ENCODE assay signal across 8 cellular contexts in the genomic region with DNA sequence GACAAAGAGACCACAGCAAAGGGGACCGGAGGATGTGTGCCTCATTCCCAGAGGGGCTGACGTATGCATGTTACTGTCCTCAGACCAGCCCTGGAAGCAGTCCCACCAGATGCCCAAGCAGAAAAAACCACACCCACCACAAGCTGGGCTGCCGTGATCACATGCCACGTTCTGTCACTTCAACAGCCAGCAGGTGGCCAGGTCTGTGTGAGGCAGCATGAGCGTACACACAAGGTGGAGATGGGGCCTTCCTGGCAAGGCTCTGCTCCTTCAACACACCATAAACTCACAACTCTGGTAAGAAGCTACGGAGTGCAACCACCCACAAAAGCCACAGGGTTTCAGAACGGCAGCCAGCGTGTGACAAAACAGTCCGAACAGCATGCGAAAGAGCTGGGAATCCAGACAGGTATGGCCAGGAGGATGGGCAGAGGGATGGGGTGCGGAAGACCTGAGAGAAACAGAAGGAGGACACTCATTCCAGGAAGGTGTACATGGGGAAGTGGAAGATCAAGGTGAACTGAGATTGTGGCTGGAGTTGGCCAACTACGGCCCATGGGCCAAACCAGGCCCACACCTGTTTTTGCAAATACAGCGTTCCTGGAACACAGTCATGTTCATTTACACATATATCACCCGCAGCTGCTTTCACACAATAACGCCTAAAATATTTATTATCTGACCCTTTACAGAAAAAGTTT. TPM values are rescaled to one million over a fixed set of nuclear protein-coding genes. Genes with fewer than 3 reads are reported as not detected.
DNase-seq lines count a peak whose midpoint lies in the region; ATAC-seq and TF ChIP-seq lines count a peak whose summit lies in the region.

No MANE protein-coding gene starts in this region.

- peaks cover 52% of the 10 kb centered on the region for H3K36me3 Mint-ChIP-seq in activated T-helper 1 cell treated with anti-CD3 and anti-CD28 coated beads, Interleukin-12 subunit alpha, Interleukin-12 subunit beta, Interleukin-2, Interleukin-4 antibody, amounts not matched to agents 30 ng/mL and 10 ng/mL and 1 ng/mL, durations not matched to agents 14 hours and 24 hours and 36 hours (ENCODE audit: low read depth)
- H3K36me3 Mint-ChIP-seq in naive thymus-derived CD8-positive, alpha-beta T cell: peaks cover 7 to 89% (median 9%) of the 10 kb centered on the region in 3 donors

- H3K27ac Mint-ChIP-seq in activated T-helper 1 cell treated with anti-CD3 and anti-CD28 coated beads, Interleukin-12 subunit alpha, Interleukin-12 subunit beta, Interleukin-2, Interleukin-4 antibody, amounts not matched to agents 30 ng/mL and 10 ng/mL and 1 ng/mL, durations not matched to agents 14 hours and 24 hours and 36 hours: peak overlapping the region; percentile 11
- peak overlapping the region; percentile 43 to 90 (median 76) for H3K27ac Mint-ChIP-seq in naive thymus-derived CD8-positive, alpha-beta T cell

- H3K4me3 Mint-ChIP-seq in activated T-helper 1 cell treated with anti-CD3 and anti-CD28 coated beads, Interleukin-12 subunit alpha, Interleukin-12 subunit beta, Interleukin-2, Interleukin-4 antibody, amounts not matched to agents 30 ng/mL and 10 ng/mL and 1 ng/mL, durations not matched to agents 14 hours and 24 hours and 36 hours: peak overlapping the region; percentile 30
- peak overlapping the region in 5 of 10 donors; percentile 8 to 48 (median 18) for H3K4me3 Mint-ChIP-seq in naive thymus-derived CD8-positive, alpha-beta T cell

- no peak overlapping the region for H3K4me3 ChIP-seq in HEK293 (ENCODE audit: low read depth, low read length)

- CTCF ChIA-PET in HEK293 (lab: Yijun Ruan, JAX): interaction anchor here (0.7 to 6.7 kb wide), 4 partner anchors 24 to 98 kb away, joined by 3 to 65 read pairs (median 6); a partner anchor contains a TSS

- no peaks in the 10 kb centered on the region for H3K9me3 Mint-ChIP-seq in activated T-helper 1 cell treated with anti-CD3 and anti-CD28 coated beads, Interleukin-12 subunit alpha, Interleukin-12 subunit beta, Interleukin-2, Interleukin-4 antibody, amounts not matched to agents 30 ng/mL and 10 ng/mL and 1 ng/mL, durations not matched to agents 14 hours and 24 hours and 36 hours
- H3K9me3 Mint-ChIP-seq in naive thymus-derived CD8-positive, alpha-beta T cell: no peaks in the 10 kb centered on the region

- peaks cover 12 to 94% of the 10 kb centered on the region in 2 experiments; a peak in 2 of 3 replicates for H3K36me3 ChIP-seq in HEK293 (ENCODE audit: control insufficient read depth in 2 of 2, insufficient read depth in 1 of 2, low read length in 2 of 2)

- TF ChIP-seq CTCF in HEK293 (tag by site-specific recombination; IDR thresholded peaks at IDR 0.05): no peak

- no peaks in the 10 kb centered on the region for H3K27me3 Mint-ChIP-seq in activated T-helper 1 cell treated with anti-CD3 and anti-CD28 coated beads, Interleukin-12 subunit alpha, Interleukin-12 subunit beta, Interleukin-2, Interleukin-4 antibody, amounts not matched to agents 30 ng/mL and 10 ng/mL and 1 ng/mL, durations not matched to agents 14 hours and 24 hours and 36 hours (ENCODE audit: insufficient read depth)
- H3K27me3 Mint-ChIP-seq in naive thymus-derived CD8-positive, alpha-beta T cell: no peaks in the 10 kb centered on the region

- ATAC-seq in GM18498 (IDR thresholded peaks at IDR 0.05; ENCODE audit: unreplicated experiment): peak; percentile 81
- peak; percentile 66 to 71 for ATAC-seq in naive thymus-derived CD8-positive, alpha-beta T cell

- no peaks in the 10 kb centered on the region for H3K9me3 ChIP-seq in HEK293 (ENCODE audit: control insufficient read depth, insufficient read depth, low read depth, low read length)

- intact Hi-C loops in activated T-helper 1 cell treated with anti-CD3 and anti-CD28 coated beads, Interleukin-12 subunit alpha, Interleukin-12 subunit beta, Interleukin-2, Interleukin-4 antibody, amounts not matched to agents 30 ng/mL and 10 ng/mL and 1 ng/mL, durations not matched to agents 14 hours and 24 hours and 36 hours (cut with micrococcal nuclease): loop anchor here (1.0 to 2.0 kb wide), 4 partner anchors 10 to 98 kb away; a partner anchor contains a TSS

- H3K27ac ChIP-seq in HEK293 (ENCODE audit: extremely low read depth, low read depth, low read length): no peak overlapping the region

- H3K4me1 ChIP-seq in HEK293 (ENCODE audit: control insufficient read depth, insufficient read depth, low read length): no peaks in the 10 kb centered on the region

- peaks cover 43% of the 10 kb centered on the region for H3K4me1 Mint-ChIP-seq in activated T-helper 1 cell treated with anti-CD3 and anti-CD28 coated beads, Interleukin-12 subunit alpha, Interleukin-12 subunit beta, Interleukin-2, Interleukin-4 antibody, amounts not matched to agents 30 ng/mL and 10 ng/mL and 1 ng/mL, durations not matched to agents 14 hours and 24 hours and 36 hours (ENCODE audit: low read depth)
- peaks cover 23 to 57% (median 43%) of the 10 kb centered on the region in 4 donors for H3K4me1 Mint-ChIP-seq in naive thymus-derived CD8-positive, alpha-beta T cell

- POLR2A ChIA-PET in HEK293 (lab: Yijun Ruan, JAX): no interaction called here
- POLR2A ChIA-PET in naive thymus-derived CD8-positive, alpha-beta T cell (lab: Charles Lee): interaction anchor here (0.8 to 2.1 kb wide), 2 partner anchors 28 to 56 kb away, joined by 4 to 9 read pairs; a partner anchor contains a TSS

- DNase-seq in NCI-H1694 treated with DMSO at 0.1 percent for 48 hours (lab: John Stamatoyannopoulos, UW): peak; percentile 70
- peak; percentile 42 for DNase-seq in activated T-helper 1 cell treated with anti-CD3 and anti-CD28 coated beads, Interleukin-12 subunit alpha, Interleukin-12 subunit beta, Interleukin-2, Interleukin-4 antibody, amounts not matched to agents 30 ng/mL and 10 ng/mL and 1 ng/mL, durations not matched to agents 14 hours and 24 hours and 36 hours (ENCODE audit: low spot score)
- DNase-seq in naive thymus-derived CD8-positive, alpha-beta T cell: peak; percentile 21 to 69 (median 47)
- no peak for DNase-seq in OCI-M2 (lab: John Stamatoyannopoulos, UW; ENCODE audit: unreplicated experiment)
- DNase-seq in foreskin melanocyte: no peak
- DNase-seq in ureter (ENCODE audit: low spot score): no peak

TF ChIP-seq in HEK293, 187 proteins besides CTCF, POLR2A, EP300 and RAD21:
- TF ChIP-seq SP3 (tag by site-specific recombination; IDR thresholded peaks at IDR 0.05) (no peak), KLF9 (tag by site-specific recombination; IDR thresholded peaks at IDR 0.05; ENCODE audit: low read depth) (peak; percentile 19; the same call in 1 of the 2 replicates), ZNF585B (tag by site-specific recombination; IDR thresholded peaks at IDR 0.05) (no peak), ZNF23 (tag by site-specific recombination; IDR thresholded peaks at IDR 0.05; ENCODE audit: borderline replicate concordance) (no peak), ZNF302 (tag by site-specific recombination; IDR thresholded peaks at IDR 0.05; ENCODE audit: low read depth) (no peak), ZIC2 (tag by site-specific recombination; IDR thresholded peaks at IDR 0.05) (0 out of 2 replicates have a peak, but pooled peaks have one; percentile 39), ZNF394 (tag by site-specific recombination; IDR thresholded peaks at IDR 0.05; ENCODE audit: borderline replicate concordance) (no peak), ZNF433 (tag by site-specific recombination; IDR thresholded peaks at IDR 0.05; ENCODE audit: low read depth) (no peak), ZNF791 (tag by site-specific recombination; IDR thresholded peaks at IDR 0.05) (no peak)

RNA-seq across cellular contexts. Expression of a gene that starts 27.9 kb away (rescaled TPM):
- 54.5 and 60.0 TPM in 2 replicates for total RNA-seq in activated T-helper 1 cell treated with anti-CD3 and anti-CD28 coated beads, Interleukin-12 subunit alpha, Interleukin-12 subunit beta, Interleukin-2, Interleukin-4 antibody, amounts not matched to agents 30 ng/mL and 10 ng/mL and 1 ng/mL, durations not matched to agents 14 hours and 24 hours and 36 hours
- 100 to 1,000 TPM; 141 to 150 TPM for total RNA-seq in naive thymus-derived CD8-positive, alpha-beta T cell
- 10 to 100 TPM; 50.9 to 71.4 (median 51.2) TPM for polyA plus RNA-seq in naive thymus-derived CD8-positive, alpha-beta T cell
- total RNA-seq in ureter: 103 TPM

RNA-seq across cellular contexts. Expression of a gene that starts 46.2 kb away (rescaled TPM):
- total RNA-seq in activated T-helper 1 cell treated with anti-CD3 and anti-CD28 coated beads, Interleukin-12 subunit alpha, Interleukin-12 subunit beta, Interleukin-2, Interleukin-4 antibody, amounts not matched to agents 30 ng/mL and 10 ng/mL and 1 ng/mL, durations not matched to agents 14 hours and 24 hours and 36 hours: not detected in 2 replicates
- not detected for total RNA-seq in naive thymus-derived CD8-positive, alpha-beta T cell
- polyA plus RNA-seq in naive thymus-derived CD8-positive, alpha-beta T cell: not detected
- not detected for total RNA-seq in ureter

RNA-seq across cellular contexts. Expression of a gene that starts 56.1 kb away (rescaled TPM):
- total RNA-seq in activated T-helper 1 cell treated with anti-CD3 and anti-CD28 coated beads, Interleukin-12 subunit alpha, Interleukin-12 subunit beta, Interleukin-2, Interleukin-4 antibody, amounts not matched to agents 30 ng/mL and 10 ng/mL and 1 ng/mL, durations not matched to agents 14 hours and 24 hours and 36 hours: 19.2 and 23.1 TPM in 2 replicates
- 10 to 100 TPM; 23.6 to 24.8 TPM for total RNA-seq in naive thymus-derived CD8-positive, alpha-beta T cell
- 10 to 100 TPM in 2 of 3 donors, 1 to 10 TPM in 1; 8.4 to 14.7 (median 14.2) TPM for polyA plus RNA-seq in naive thymus-derived CD8-positive, alpha-beta T cell
- 18.3 TPM for total RNA-seq in ureter

RNA-seq across cellular contexts. Expression of a gene that starts 56.3 kb away (rescaled TPM):
- total RNA-seq in activated T-helper 1 cell treated with anti-CD3 and anti-CD28 coated beads, Interleukin-12 subunit alpha, Interleukin-12 subunit beta, Interleukin-2, Interleukin-4 antibody, amounts not matched to agents 30 ng/mL and 10 ng/mL and 1 ng/mL, durations not matched to agents 14 hours and 24 hours and 36 hours: not detected in 2 replicates
- total RNA-seq in naive thymus-derived CD8-positive, alpha-beta T cell: under 1 TPM; 0.18 to 0.19 TPM
- polyA plus RNA-seq in naive thymus-derived CD8-positive, alpha-beta T cell: under 1 TPM in 2 of 3 donors, not detected in 1; 0.08 to 0.98 TPM
- 1.7 TPM for total RNA-seq in ureter

Comparison
In these comparisons a context has a peak if more than half of its experiments do, and no peak if none do; other contexts are left out.
1. DNase-seq: peak in NCI-H1694 treated with DMSO at 0.1 percent for 48 hours (single experiment), activated T-helper 1 cell treated with anti-CD3 and anti-CD28 coated beads, Interleukin-12 subunit alpha, Interleukin-12 subunit beta, Interleukin-2, Interleukin-4 antibody, amounts not matched to agents 30 ng/mL and 10 ng/mL and 1 ng/mL, durations not matched to agents 14 hours and 24 hours and 36 hours (single experiment) and naive thymus-derived CD8-positive, alpha-beta T cell (10 of 10); none in OCI-M2 (single experiment), foreskin melanocyte (single experiment) and ureter (single experiment).